Comparison of ENCODE assay signal across 1 cellular context in genomic region chr7:151060416-151061234, GRCh38.
A peak's percentile ranks its signal among the peaks of the same experiment; 100 is the strongest.
TF ChIP-seq lines count a peak whose summit lies in the region.

No MANE protein-coding gene starts in this region.

TF ChIP-seq in HEK293, 187 proteins besides CTCF, POLR2A, EP300 and RAD21 (continued from another document):
- TF ChIP-seq ZBTB11 (tag by site-specific recombination; conservative IDR thresholded peaks at IDR 0.05; ENCODE audit: low read depth) (no peak), ZNF366 (tag by site-specific recombination; conservative IDR thresholded peaks at IDR 0.05) (no peak), ZSCAN16 (tag by site-specific recombination; IDR thresholded peaks at IDR 0.05) (0 out of 2 replicates have a peak, but pooled peaks have one; percentile 8), YY2 (tag by site-specific recombination; IDR thresholded peaks at IDR 0.05) (no peak), INSM2 (tag by site-specific recombination; IDR thresholded peaks at IDR 0.05) (no peak), ZNF610 (tag by site-specific recombination; IDR thresholded peaks at IDR 0.05; ENCODE audit: borderline replicate concordance) (no peak), ATF2 (tag by site-specific recombination; IDR thresholded peaks at IDR 0.05; ENCODE audit: low read depth) (no peak), ZNF10 (tag by site-specific recombination; IDR thresholded peaks at IDR 0.05) (no peak), PATZ1 (tag by site-specific recombination; IDR thresholded peaks at IDR 0.05) (peak; percentile 8; the same call in 1 of the 2 replicates), KLF8 (tag by site-specific recombination; IDR thresholded peaks at IDR 0.05) (0 out of 2 replicates have a peak, but pooled peaks have one; percentile 7), KLF16 (tag by site-specific recombination; IDR thresholded peaks at IDR 0.05) (no peak)
